ENCODE assay signal across 2 cellular contexts in the genomic region with DNA sequence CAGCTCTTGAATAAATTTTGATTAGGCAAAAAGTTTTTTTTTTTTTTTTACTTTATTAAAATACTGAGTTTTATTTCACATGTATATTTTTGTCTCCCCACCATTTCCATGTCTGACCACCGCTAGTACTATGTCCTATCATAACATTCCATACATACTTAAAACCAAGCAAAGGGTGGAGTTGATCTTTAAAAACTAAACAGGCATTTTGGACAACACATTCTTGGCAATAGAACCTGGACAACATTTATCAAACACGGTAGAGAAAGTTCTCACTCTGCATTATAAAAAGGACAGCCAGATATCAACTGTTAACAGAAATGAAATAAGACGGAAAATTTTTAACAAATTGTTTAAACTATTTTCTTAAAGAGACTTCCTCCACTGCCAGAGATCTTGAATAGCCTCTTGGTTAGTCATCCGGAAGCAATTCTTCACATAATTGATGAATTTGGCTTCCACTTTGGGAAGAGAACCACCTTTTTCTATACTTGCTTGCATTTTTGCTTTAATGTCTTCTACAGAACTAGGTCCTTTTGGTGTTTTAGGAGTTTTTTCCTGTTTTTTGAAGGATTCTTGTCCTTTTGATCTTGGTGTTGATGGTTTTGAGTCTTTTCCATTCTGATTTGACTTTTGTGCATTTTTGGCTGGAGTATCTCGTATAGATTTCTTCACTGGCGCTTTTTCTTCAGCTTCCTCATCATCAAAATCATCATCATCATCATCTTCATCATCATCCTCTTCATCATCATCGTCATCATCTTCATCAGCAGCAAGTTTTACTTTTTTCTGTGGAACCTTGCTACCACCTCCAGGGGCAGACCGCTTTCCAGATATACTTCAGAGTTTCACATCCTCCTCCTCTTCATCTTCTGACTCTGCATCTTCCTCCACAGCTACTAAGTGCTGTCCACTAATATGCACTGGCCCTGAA.
TF ChIP-seq lines count a peak whose summit lies in the region.
"Not testable (repeated sequence)": the region's sequence is repeated elsewhere in the genome, so short reads cannot be mapped to it uniquely, and the experiment has no call there.

No MANE protein-coding gene starts in this region.

TF ChIP-seq in HEK293, 187 proteins besides CTCF, POLR2A, EP300 and RAD21:
- peak; percentile 99 for TF ChIP-seq ZNF513 (tag by site-specific recombination; IDR thresholded peaks at IDR 0.05)
TF ChIP-seq in HEK293: peak in this region for 1; not testable (repeated sequence) for 186.

TF ChIP-seq in HepG2, 621 proteins besides CTCF, POLR2A, EP300 and RAD21:
- TF ChIP-seq CREB1 (IDR thresholded peaks at IDR 0.05) = peak; percentile 63
- not testable (repeated sequence) for TF ChIP-seq CREB1 (CRISPR knock-in tag; IDR thresholded peaks at IDR 0.05)
TF ChIP-seq in HepG2: peak in this region for 1; not testable (repeated sequence) for 620.
